Comparison of ENCODE assay signal across 9 cellular contexts in genomic region chr2:199485732-199486335, GRCh38. TPM values are rescaled to one million over a fixed set of nuclear protein-coding genes. Genes with fewer than 3 reads are reported as not detected.
DNase-seq lines count a peak whose midpoint lies in the region; ATAC-seq and TF ChIP-seq lines count a peak whose summit lies in the region.
"Had no signal": no experiment of that assay in that cellular context is flagged by ENCODE, and none has a peak within 500 bp of the region (broad histone marks: within the 10 kb centered on the region; RNA-seq: fewer than 3 reads in every experiment).

No MANE protein-coding gene starts in this region.

- no peak overlapping the region for H3K4me3 ChIP-seq in psoas muscle
- H3K4me3 ChIP-seq: BLaER1 had no signal

- H3K36me3 ChIP-seq in psoas muscle (ENCODE audit: insufficient read depth in 1 of 2, low read depth in 1 of 2): no peaks in the 10 kb centered on the region
- H3K36me3 ChIP-seq: BLaER1 had no signal

- H3K27ac ChIP-seq in psoas muscle: no peak overlapping the region
- H3K27ac ChIP-seq: BLaER1 had no signal

- H3K9me3 ChIP-seq in psoas muscle: no peaks in the 10 kb centered on the region
- H3K9me3 ChIP-seq: BLaER1 had no signal

- ATAC-seq in GM21528 (IDR thresholded peaks at IDR 0.05; ENCODE audit: low FRiP score, unreplicated experiment): peak; percentile 70
- peak in 2 of 4 donors; percentile 68 to 79 for ATAC-seq in psoas muscle
- ATAC-seq in GM19397 (IDR thresholded peaks at IDR 0.05; ENCODE audit: unreplicated experiment): no peak

- DNase-seq in NCI-H1092 treated with DMSO at 0.1 percent for 48 hours (lab: John Stamatoyannopoulos, UW) (peak; percentile 30), NCI-H1092 (lab: John Stamatoyannopoulos, UW) (no peak), NCI-H1105 treated with DMSO at 0.1 percent for 48 hours (lab: John Stamatoyannopoulos, UW) (peak; percentile 55), T1000 (lab: John Stamatoyannopoulos, UW) (peak; percentile 6), fibroblast of peridontal ligament (ENCODE audit: extremely low read depth) (peak; percentile 67), psoas muscle (peak; percentile 28 to 65)

- intact Hi-C loops in psoas muscle (cut with DNase I): loop anchor here (5.0 to 10.0 kb wide), 2 partner anchors 1169 to 1171 kb away; no protein-coding TSS in a partner anchor

- TF ChIP-seq CTCF in psoas muscle (IDR thresholded peaks at IDR 0.05): peak; percentile 41

- H3K27me3 ChIP-seq in psoas muscle (ENCODE audit: insufficient read depth in 3 of 3, low read length in 2 of 3): no peaks in the 10 kb centered on the region
- H3K27me3 ChIP-seq: BLaER1 had no signal

- WGBS in psoas muscle, 3 donors: 17 to 20% (median 19%) methylated on average over 5 of the region's 5 CpGs

- no peaks in the 10 kb centered on the region for H3K4me1 ChIP-seq in psoas muscle
- H3K4me1 ChIP-seq: BLaER1 had no signal

RNA-seq across cellular contexts. Expression of gene SATB2, which starts 28.1 kb away (rescaled TPM):
- total RNA-seq in psoas muscle: 1 to 10 TPM in 3 of 4 donors, under 1 TPM in 1; 0.99 to 2.4 (median 1.9) TPM
- polyA plus RNA-seq in psoas muscle: 1 to 10 TPM in 1 of 3 donors, under 1 TPM in 2; 0.46 to 1.6 (median 0.55) TPM
